In the genomic region with DNA sequence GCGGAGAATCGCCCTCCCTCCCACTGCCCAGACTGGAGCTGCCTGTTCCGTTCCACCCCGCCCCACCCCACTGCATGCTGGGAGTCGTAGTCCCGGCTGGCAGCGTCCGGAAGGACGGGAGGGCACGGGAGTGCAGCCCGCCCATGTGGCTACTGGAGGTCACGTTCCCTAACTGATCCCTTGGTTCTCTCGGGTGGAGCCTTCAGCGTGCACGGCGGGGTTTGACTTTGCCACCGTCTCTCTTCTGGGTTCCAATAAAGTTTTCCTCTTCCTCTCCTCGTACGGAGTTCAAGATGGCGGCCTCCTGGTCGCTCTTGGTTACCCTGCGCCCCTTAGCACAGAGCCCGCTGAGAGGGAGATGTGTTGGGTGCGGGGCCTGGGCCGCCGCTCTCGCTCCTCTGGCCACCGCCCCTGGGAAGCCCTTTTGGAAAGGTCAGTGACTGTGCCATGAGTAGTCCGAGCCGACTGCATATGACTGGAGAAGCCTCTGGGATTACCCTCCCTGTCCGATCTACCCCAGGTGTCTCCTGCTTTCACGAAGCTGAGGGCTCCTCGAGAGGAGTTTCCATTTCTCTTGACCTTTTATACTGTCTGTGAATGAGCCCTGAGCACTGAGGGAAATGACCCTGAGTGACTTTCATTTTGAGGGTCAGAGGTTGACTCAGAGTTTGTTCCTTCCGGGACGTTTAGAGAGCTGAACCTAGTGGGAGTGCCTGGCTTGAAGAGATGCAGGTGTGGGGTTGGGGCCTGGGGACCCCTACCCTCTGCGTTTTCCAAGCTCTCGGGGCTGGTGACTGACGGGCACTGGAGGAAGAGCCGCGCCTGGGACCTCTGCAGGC, we compare ENCODE assay signal across 1 cellular context.
TF ChIP-seq lines count a peak whose summit lies in the region.

Gene AFG1L, plus strand, starts transcription at position 268 of the 839 bp plus-strand sequence. Its CDS starts 26 bp downstream, at position 294.

TF ChIP-seq in IMR-90, 13 proteins besides CTCF, POLR2A, EP300 and RAD21:
- TF ChIP-seq USF2 (IDR thresholded peaks at IDR 0.05; ENCODE audit: low read depth, low read length) (no peak), MAZ (IDR thresholded peaks at IDR 0.05; ENCODE audit: borderline replicate concordance, low read depth, low read length) (peak; percentile 45; the same call in 1 of the 2 replicates), MXI1 (IDR thresholded peaks at IDR 0.05; ENCODE audit: borderline replicate concordance, low read depth, low read length) (0 out of 2 replicates have a peak, but pooled peaks have one; percentile 21), BHLHE40 (IDR thresholded peaks at IDR 0.05; ENCODE audit: low read depth, low read length) (peak; percentile 73)
